ENCODE assay signal across 25 cellular contexts in genomic region chr5:72390836-72391235, GRCh38.
A peak's percentile ranks its signal among the peaks of the same experiment; 100 is the strongest.
DNase-seq lines count a peak whose midpoint lies in the region; ATAC-seq and TF ChIP-seq lines count a peak whose summit lies in the region.
"Had no signal": no experiment of that assay in that cellular context is flagged by ENCODE, and none has a peak within 500 bp of the region (broad histone marks: within the 10 kb centered on the region; RNA-seq: fewer than 3 reads in every experiment).

No MANE protein-coding gene starts in this region.

- ATAC-seq in HG03571 (IDR thresholded peaks at IDR 0.05; ENCODE audit: unreplicated experiment), result no peak
- ATAC-seq: activated T-helper 17 cell treated with anti-CD3 and anti-CD28 coated beads, Interleukin-2, amount 50 U/mL, for 72 hours; stimulated activated naive CD8-positive, alpha-beta T cell treated with anti-CD3 and anti-CD28 coated beads, Interleukin-15, amount 100 ng/mL, for 72 hours had no signal

- DNase-seq in EH (ENCODE audit: low read depth) (peak; percentile 52), WERI-Rb-1 (peak; percentile 30), epithelial cell of esophagus (ENCODE audit: low read depth) (peak; percentile 68), osteoblast (ENCODE audit: insufficient read length, low spot score, missing footprints) (no peak), occipital lobe (lab: John Stamatoyannopoulos, UW) (no peak), dorsolateral prefrontal cortex (no peak), uterus (no peak)
- DNase-seq: activated CD4-positive, alpha-beta memory T cell treated with anti-CD3 and anti-CD28 coated beads for 36 hours; activated CD4-positive, CD25-positive, alpha-beta regulatory T cell treated with anti-CD3 and anti-CD28 coated beads, Interleukin-2, amount 50 U/mL, for 72 hours; activated CD8-positive, alpha-beta memory T cell treated with anti-CD3 and anti-CD28 coated beads, Interleukin-2, amount 50 U/mL, for 48 hours; caudate nucleus; CD8-positive, alpha-beta memory T cell; DMS153; NCI-H2029 treated with DMSO at 0.1 percent for 48 hours; NCI-H2227 treated with DMSO at 0.1 percent for 48 hours; NCI-H526 treated with DMSO at 0.1 percent for 48 hours; SJCRH30; stimulated activated naive CD8-positive, alpha-beta T cell treated with anti-CD3 and anti-CD28 coated beads, Interleukin-15, amount 100 ng/mL, for 72 hours; T-helper 1 cell had no signal

- no peaks in the 10 kb centered on the region for H4K20me1 ChIP-seq in osteoblast (ENCODE audit: insufficient read depth, low read length)

- H3K27me3 ChIP-seq in WERI-Rb-1 (ENCODE audit: insufficient read depth, low read depth, severe bottlenecking) (no peaks in the 10 kb centered on the region), osteoblast (ENCODE audit: insufficient read depth, low read length) (no peaks in the 10 kb centered on the region), dorsolateral prefrontal cortex (no peaks in the 10 kb centered on the region), uterus (no peaks in the 10 kb centered on the region)
- H3K27me3 ChIP-seq: ascending aorta, neutrophil, SJCRH30 had no signal

- TF ChIP-seq POLR2A in uterus (IDR thresholded peaks at IDR 0.05), result no peak

- TF ChIP-seq CTCF in WERI-Rb-1 (IDR thresholded peaks at IDR 0.05; ENCODE audit: low read depth, low read length) (no peak), epithelial cell of esophagus (IDR thresholded peaks at IDR 0.05; ENCODE audit: insufficient read depth, low read depth, low read length, missing control alignments) (no peak), osteoblast (IDR thresholded peaks at IDR 0.05; ENCODE audit: extremely low read depth, low read depth, low read length) (no peak), dorsolateral prefrontal cortex (IDR thresholded peaks at IDR 0.05 in 54 of 56, conservative IDR thresholded peaks at IDR 0.05 in 2 of 56; ENCODE audit: low read depth in 1 of 56, partially characterized antibody in 56 of 56) (no peak), uterus (IDR thresholded peaks at IDR 0.05) (no peak)

- H3K27ac ChIP-seq in WERI-Rb-1, result peak overlapping the region; percentile 68
- H3K27ac ChIP-seq in osteoblast (ENCODE audit: low read depth, low read length), result no peak overlapping the region
- H3K27ac ChIP-seq in dorsolateral prefrontal cortex, result no peak overlapping the region
- peak overlapping the region in 1 of 2 donors; percentile 68 for H3K27ac ChIP-seq in uterus
- H3K27ac ChIP-seq: neutrophil, SJCRH30 had no signal

- peak overlapping the region; percentile 71 for H2AFZ ChIP-seq in osteoblast (ENCODE audit: low read length)

- H3K9me3 ChIP-seq in WERI-Rb-1 (ENCODE audit: severe bottlenecking), result no peaks in the 10 kb centered on the region
- no peaks in the 10 kb centered on the region for H3K9me3 ChIP-seq in osteoblast (ENCODE audit: low read depth, low read length)
- H3K9me3 ChIP-seq in uterus, result no peaks in the 10 kb centered on the region
- H3K9me3 ChIP-seq: ascending aorta, HAP-1, neutrophil, SJCRH30 had no signal

- H3K36me3 ChIP-seq in WERI-Rb-1 (no peaks in the 10 kb centered on the region), osteoblast (ENCODE audit: insufficient read depth, low read length) (no peaks in the 10 kb centered on the region), uterus (no peaks in the 10 kb centered on the region)
- H3K36me3 ChIP-seq: ascending aorta, HAP-1, neutrophil, SJCRH30 had no signal

- no peak overlapping the region for H3K4me3 ChIP-seq in WERI-Rb-1 (ENCODE audit: low read depth, low read length)
- H3K4me3 ChIP-seq in epithelial cell of esophagus (ENCODE audit: low read length), result no peak overlapping the region
- no peak overlapping the region for H3K4me3 ChIP-seq in osteoblast (ENCODE audit: insufficient read depth, low read length)
- H3K4me3 ChIP-seq in dorsolateral prefrontal cortex, result no peak overlapping the region
- H3K4me3 ChIP-seq in uterus, result no peak overlapping the region
- H3K4me3 ChIP-seq: ascending aorta, HAP-1, SJCRH30, skin epidermis had no signal

- intact Hi-C loops in dorsolateral prefrontal cortex (cut with DNase I) (no loop called here), uterus (cut with DNase I; ENCODE audit: low total_unique reads) (no loop called here)

- H3K4me2 ChIP-seq in osteoblast (ENCODE audit: insufficient read depth, low read length), result no peak overlapping the region

- H3K79me2 ChIP-seq in osteoblast (ENCODE audit: insufficient read depth, low read length), result no peaks in the 10 kb centered on the region

- H3K4me1 ChIP-seq in osteoblast (ENCODE audit: insufficient read depth, low read length), result peaks cover 50% of the 10 kb centered on the region
- no peaks in the 10 kb centered on the region for H3K4me1 ChIP-seq in uterus
- H3K4me1 ChIP-seq: HAP-1 had no signal

Comparison
In these comparisons a context has a peak if more than half of its experiments do, and no peak if none do; other contexts are left out.
1. DNase-seq: peak in EH (single experiment), WERI-Rb-1 (single experiment) and epithelial cell of esophagus (single experiment); none in osteoblast (single experiment), occipital lobe (single experiment), dorsolateral prefrontal cortex (0 of 10) and uterus (0 of 2).